ENCODE assay signal across 10 cellular contexts in the genomic region with DNA sequence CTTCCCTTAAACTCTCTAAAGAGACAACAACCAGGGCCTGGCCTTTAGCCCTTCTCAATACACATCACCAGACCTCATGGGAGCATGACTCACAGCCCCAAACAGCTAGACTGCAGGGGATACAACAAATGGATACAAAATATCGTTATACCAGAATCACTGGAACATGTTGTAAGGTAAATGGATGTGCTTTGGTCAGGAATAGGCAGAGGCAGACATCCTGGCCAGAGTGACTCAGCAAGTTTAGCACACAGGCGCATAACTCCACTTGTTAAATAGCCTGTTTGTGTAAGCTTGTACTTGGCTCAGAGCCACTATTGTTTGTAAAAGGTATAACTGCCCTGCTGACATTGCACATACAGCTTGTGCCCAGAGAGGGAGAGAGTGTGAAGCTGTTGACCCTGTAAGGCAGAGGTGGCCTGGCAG. TPM values are rescaled to one million over a fixed set of nuclear protein-coding genes. Genes with fewer than 3 reads are reported as not detected.
DNase-seq lines count a peak whose midpoint lies in the region; TF ChIP-seq lines count a peak whose summit lies in the region.
"Had no signal": no experiment of that assay in that cellular context is flagged by ENCODE, and none has a peak within 500 bp of the region (broad histone marks: within the 10 kb centered on the region; RNA-seq: fewer than 3 reads in every experiment).

No MANE protein-coding gene starts in this region.

- H3K36me3 ChIP-seq in HUES64 (ENCODE audit: insufficient read depth, low read length), result peaks cover 7% of the 10 kb centered on the region; the same call in 1 of the 2 replicates

- DNase-seq in CD1c-positive myeloid dendritic cell (ENCODE audit: extremely low spot score), result peak; percentile 1
- DNase-seq in astrocyte of the spinal cord (ENCODE audit: low read depth, low spot score), result peak; percentile 84
- DNase-seq in lung microvascular endothelial cell (ENCODE audit: low read depth in 2 of 2), result peak; percentile 80 to 92
- DNase-seq in medulla oblongata (ENCODE audit: extremely low spot score), result no peak
- no peak for DNase-seq in NOMO-1 treated with dmso at 0.1 percent for 144 hours (lab: John Stamatoyannopoulos, UW; ENCODE audit: unreplicated experiment)
- no peak for DNase-seq in Kasumi-1 (lab: John Stamatoyannopoulos, UW)
- DNase-seq in stimulated activated CD8-positive, alpha-beta memory T cell treated with anti-CD3 and anti-CD28 coated beads, Interleukin-4, amount 100 ng/mL, for 48 hours, result no peak
- DNase-seq: NCI-H1694 treated with DMSO at 0.1 percent for 48 hours had no signal

- TF ChIP-seq CTCF in astrocyte of the spinal cord (IDR thresholded peaks at IDR 0.05; ENCODE audit: low read depth, low read length), result no peak

- H3K9ac ChIP-seq in HUES64 (ENCODE audit: low read depth, low read length), result no peak overlapping the region

- in situ Hi-C loops in astrocyte of the spinal cord (cut with HindIII; ENCODE audit: low sequenced_read_pairs), result no loop called here

- no peaks in the 10 kb centered on the region for H3K27me3 ChIP-seq in HUES64 (ENCODE audit: insufficient read depth, low read length)

- 94% methylated on average over 2 of the region's 2 CpGs for WGBS in HUES64

- peak overlapping the region; percentile 29; the same call in 1 of the 2 replicates for H3K27ac ChIP-seq in HUES64 (ENCODE audit: low read depth, low read length)

- H3K4me3 ChIP-seq in HUES64 (ENCODE audit: low read length) (no peak overlapping the region), astrocyte of the spinal cord (ENCODE audit: low read depth, low read length) (no peak overlapping the region)

- no peaks in the 10 kb centered on the region for H3K9me3 ChIP-seq in HUES64 (ENCODE audit: insufficient read depth, low read depth, low read length)

- H3K4me1 ChIP-seq in HUES64 (ENCODE audit: insufficient read depth, low read length), result peaks cover 6% of the 10 kb centered on the region; the same call in 1 of the 2 replicates

RNA-seq across cellular contexts. Expression of a gene that starts 18.3 kb away (rescaled TPM):
- polyA plus RNA-seq in HUES64 (2013, experiment 1 of 2), result 45.7 TPM
- polyA plus RNA-seq in HUES64 (2013, experiment 2 of 2), result 44.1 TPM
- 146 and 205 TPM in 2 replicates for total RNA-seq in lung microvascular endothelial cell

RNA-seq across cellular contexts. Expression of a gene that starts 46.7 kb away (rescaled TPM):
- polyA plus RNA-seq in HUES64 (2013, experiment 1 of 2), result not detected
- not detected for polyA plus RNA-seq in HUES64 (2013, experiment 2 of 2)
- total RNA-seq in lung microvascular endothelial cell, result not detected in 2 replicates
- total RNA-seq: T-helper 1 cell treated with Interleukin-12 subunit alpha and Interleukin-12 subunit beta and Interleukin-4 antibody, amounts not matched to agents 30 ng/mL and 1 ng/mL, for 36 hours had no signal

Comparison
In these comparisons a context has a peak if more than half of its experiments do, and no peak if none do; other contexts are left out.
1. DNase-seq: peak in CD1c-positive myeloid dendritic cell (single experiment), astrocyte of the spinal cord (single experiment) and lung microvascular endothelial cell (2 of 2); none in medulla oblongata (single experiment), NOMO-1 treated with dmso at 0.1 percent for 144 hours (single experiment), Kasumi-1 (0 of 2) and stimulated activated CD8-positive, alpha-beta memory T cell treated with anti-CD3 and anti-CD28 coated beads, Interleukin-4, amount 100 ng/mL, for 48 hours (single experiment).